8 cellular contexts compared by ENCODE assay signal in the genomic region with DNA sequence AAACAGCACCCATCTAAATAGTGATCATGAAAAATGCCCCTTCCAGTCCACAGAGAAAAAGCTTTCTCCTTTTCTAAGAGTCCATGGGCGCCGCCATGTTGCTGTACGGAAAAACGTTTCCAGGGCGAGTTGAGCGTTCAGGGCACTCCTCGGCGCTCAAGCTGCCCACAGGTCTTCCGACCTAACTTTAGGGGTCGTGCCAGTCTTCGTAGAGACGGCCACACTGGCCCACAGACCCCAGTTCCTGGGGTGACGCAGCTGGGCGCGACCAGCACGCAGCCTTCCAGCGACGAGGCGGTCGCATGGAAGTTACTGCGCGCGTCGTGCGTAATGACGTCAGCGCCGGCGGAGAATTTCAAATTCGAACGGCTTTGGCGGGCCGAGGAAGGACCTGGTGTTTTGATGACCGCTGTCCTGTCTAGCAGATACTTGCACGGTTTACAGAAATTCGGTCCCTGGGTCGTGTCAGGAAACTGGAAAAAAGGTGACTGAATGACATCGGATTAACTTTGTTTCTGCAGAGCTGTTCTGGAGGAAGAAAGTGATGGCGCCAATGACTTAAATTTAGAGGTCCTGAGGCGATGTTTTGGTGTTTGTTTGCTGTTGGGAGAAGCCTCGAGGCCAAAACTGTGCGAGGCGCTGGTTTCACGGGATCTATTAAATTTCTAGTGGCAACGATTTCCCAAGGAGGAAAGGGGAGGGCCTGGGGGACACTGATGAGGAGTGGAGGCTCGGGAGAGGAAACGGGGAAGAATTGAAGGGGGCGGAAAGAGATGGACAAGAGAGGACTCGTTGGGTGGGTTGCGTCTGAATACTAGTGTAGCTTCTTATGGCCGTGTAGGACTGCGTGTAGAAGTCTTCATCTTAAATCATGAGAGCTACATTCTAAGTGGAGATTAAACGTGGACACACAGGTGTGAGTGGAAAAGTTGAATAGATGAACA. TPM values are rescaled to one million over a fixed set of nuclear protein-coding genes. Genes with fewer than 3 reads are reported as not detected.
DNase-seq lines count a peak whose midpoint lies in the region; TF ChIP-seq lines count a peak whose summit lies in the region.

A gene with protein sequence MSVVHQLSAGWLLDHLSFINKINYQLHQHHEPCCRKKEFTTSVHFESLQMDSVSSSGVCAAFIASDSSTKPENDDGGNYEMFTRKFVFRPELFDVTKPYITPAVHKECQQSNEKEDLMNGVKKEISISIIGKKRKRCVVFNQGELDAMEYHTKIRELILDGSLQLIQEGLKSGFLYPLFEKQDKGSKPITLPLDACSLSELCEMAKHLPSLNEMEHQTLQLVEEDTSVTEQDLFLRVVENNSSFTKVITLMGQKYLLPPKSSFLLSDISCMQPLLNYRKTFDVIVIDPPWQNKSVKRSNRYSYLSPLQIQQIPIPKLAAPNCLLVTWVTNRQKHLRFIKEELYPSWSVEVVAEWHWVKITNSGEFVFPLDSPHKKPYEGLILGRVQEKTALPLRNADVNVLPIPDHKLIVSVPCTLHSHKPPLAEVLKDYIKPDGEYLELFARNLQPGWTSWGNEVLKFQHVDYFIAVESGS (minus strand): TSS at position 306 of the 944 bp plus-strand sequence. CDS start 4,289 bp downstream, outside the sequence.
A gene (plus strand): TSS at position 358 of the 944 bp plus-strand sequence. CDS start 1,429 bp downstream, outside the sequence.

- H3K4me3 ChIP-seq in LNCaP clone FGC (ENCODE audit: low read depth, low read length): peak within 1 kb of the TSS; percentile 90
- peak within 1 kb of the TSS; percentile 74 for H3K4me3 ChIP-seq in SJCRH30
- peak within 1 kb of the TSS; percentile 82 for H3K4me3 ChIP-seq in neuron (ENCODE audit: low read length)

- TF ChIP-seq CTCF in LNCaP clone FGC (IDR thresholded peaks at IDR 0.05; ENCODE audit: control insufficient read depth, extremely low read depth, insufficient read depth): no peak

- peaks cover 5% of the 10 kb centered on the region; the same call in 1 of the 2 replicates for H3K4me1 ChIP-seq in SJCRH30
- peaks cover 26% of the 10 kb centered on the region for H3K4me1 ChIP-seq in neuron (ENCODE audit: insufficient read depth, low read length)

- H3K27ac ChIP-seq in SJCRH30: peak within 1 kb of the TSS; percentile 90

- H3K36me3 ChIP-seq in SJCRH30 (peaks cover 28% of the 10 kb centered on the region), neuron (ENCODE audit: insufficient read depth, low read length) (peaks cover 17% of the 10 kb centered on the region)

- no peaks in the 10 kb centered on the region for H3K27me3 ChIP-seq in SJCRH30
- H3K27me3 ChIP-seq in neuron (ENCODE audit: insufficient read depth, low read length): no peaks in the 10 kb centered on the region

- in situ Hi-C loops in G401 (cut with HindIII; ENCODE audit: low sequenced_read_pairs): no loop called here

- DNase-seq in G401 (ENCODE audit: low spot score) (peak; percentile 88), H4 (ENCODE audit: low spot score) (peak; percentile 89), LNCaP clone FGC (ENCODE audit: low read depth) (peak; percentile 67), SJCRH30 (peak; percentile 87 to 92), foreskin melanocyte (peak; percentile 89), stromal cell of bone marrow (ENCODE audit: low read depth) (peak; percentile 74)
- peak; percentile 72 for DNase-seq in activated gamma-delta T cell treated with anti-CD3 and anti-CD28 coated beads, Interleukin-2, amount 50 U/mL, for 16 hours (ENCODE audit: low read depth)

- H3K9me3 ChIP-seq in SJCRH30 (replicated peaks) (no peaks in the 10 kb centered on the region), neuron (ENCODE audit: low read length) (no peaks in the 10 kb centered on the region)

- H2AFZ ChIP-seq in neuron (ENCODE audit: low read depth, low read length): peak within 1 kb of the TSS; percentile 83

RNA-seq across cellular contexts. Expression of the first gene that starts in this region (rescaled TPM):
- 7.1 and 8.9 TPM in 2 replicates for total RNA-seq in G401 (2014; rRNA removed; shearing (Covaris generic))
- total RNA-seq in H4 (2014; rRNA removed; shearing (Covaris generic)): 6.9 and 9.7 TPM in 2 replicates
- 15.0 and 15.6 TPM in 2 replicates for total RNA-seq in SJCRH30 (2014; rRNA removed; shearing (Covaris generic))

RNA-seq across cellular contexts. Expression of the second gene that starts in this region (rescaled TPM):
- 28.9 and 46.7 TPM in 2 replicates for total RNA-seq in G401 (2014; rRNA removed; shearing (Covaris generic))
- total RNA-seq in H4 (2014; rRNA removed; shearing (Covaris generic)): 34.6 and 43.0 TPM in 2 replicates
- 77.5 and 95.3 TPM in 2 replicates for total RNA-seq in SJCRH30 (2014; rRNA removed; shearing (Covaris generic))

Comparison
In these comparisons a context has a peak if more than half of its experiments do, and no peak if none do; other contexts are left out.
1. Peak in every context shown above with its lines: DNase-seq, H3K4me3 ChIP-seq and H3K27ac ChIP-seq.